In genomic region chr1:24112381-24113169, GRCh38 we compare ENCODE assay signal across 9 cellular contexts. TPM values are rescaled to one million over a fixed set of nuclear protein-coding genes. Genes with fewer than 3 reads are reported as not detected.
DNase-seq lines count a peak whose midpoint lies in the region; ATAC-seq and TF ChIP-seq lines count a peak whose summit lies in the region.
"Had no signal": no experiment of that assay in that cellular context is flagged by ENCODE, and none has a peak within 500 bp of the region (broad histone marks: within the 10 kb centered on the region; RNA-seq: fewer than 3 reads in every experiment).

No MANE protein-coding gene starts in this region.

- TF ChIP-seq CTCF in dorsolateral prefrontal cortex (IDR thresholded peaks at IDR 0.05 in 54 of 56, conservative IDR thresholded peaks at IDR 0.05 in 2 of 56; ENCODE audit: low read depth in 1 of 56, partially characterized antibody in 56 of 56) (peak in 46 of 56 donors; percentile 13 to 60 (median 38)), lung (IDR thresholded peaks at IDR 0.05; ENCODE audit: control extremely low read depth, extremely low read depth) (no peak)

- H3K4me3 ChIP-seq in dorsolateral prefrontal cortex (peak overlapping the region in 50 of 59 donors; percentile 4 to 56 (median 34)), lung (no peak overlapping the region)

- DNase-seq in NCI-H748 (lab: John Stamatoyannopoulos, UW; ENCODE audit: unreplicated experiment) (peak; percentile 1), NCI-H748 treated with DMSO at 0.1 percent for 48 hours (lab: John Stamatoyannopoulos, UW) (no peak), NCI-H128 (lab: John Stamatoyannopoulos, UW; ENCODE audit: unreplicated experiment) (peak; percentile 60), dorsolateral prefrontal cortex (peak in 8 of 10 donors; percentile 22 to 76 (median 62)), lung (ENCODE audit: low spot score) (peak; percentile 68)
- DNase-seq in activated CD4-positive, alpha-beta T cell treated with anti-CD3 and anti-CD28 coated beads for 1 hour, result peak; percentile 32
- DNase-seq in stimulated activated CD8-positive, alpha-beta memory T cell treated with anti-CD3 and anti-CD28 coated beads, Interleukin-15, amount 100 ng/mL, for 24 hours (ENCODE audit: low read depth), result peak; percentile 11

- WGBS in lung, 2 donors, result 38 to 43% methylated on average over 26 of the region's 26 CpGs

- H3K9me3 ChIP-seq in lung (ENCODE audit: control insufficient read depth in 2 of 2, insufficient read depth in 1 of 2, low read length in 1 of 2), result no peaks in the 10 kb centered on the region
- H3K9me3 ChIP-seq: neutrophil had no signal

- H3K27ac ChIP-seq in dorsolateral prefrontal cortex (no peak overlapping the region), lung (ENCODE audit: low read depth in 1 of 2, low read length in 1 of 2) (peak overlapping the region in 1 of 2 donors; percentile 90)
- H3K27ac ChIP-seq: neutrophil had no signal

- H3K36me3 ChIP-seq in lung (ENCODE audit: control insufficient read depth in 2 of 2, insufficient read depth in 2 of 2, low read length in 2 of 2), result no peaks in the 10 kb centered on the region
- H3K36me3 ChIP-seq: neutrophil had no signal

- ATAC-seq in lung (ENCODE audit: insufficient read depth, low FRiP score) (peak; percentile 75), GM18502 (IDR thresholded peaks at IDR 0.05; ENCODE audit: poor library complexity, unreplicated experiment) (no peak)

- H3K4me1 ChIP-seq in lung (ENCODE audit: control insufficient read depth in 2 of 2, insufficient read depth in 2 of 2, low read length in 2 of 2), result no peaks in the 10 kb centered on the region

- intact Hi-C loops in dorsolateral prefrontal cortex (cut with DNase I), result no loop called here

- H3K27me3 ChIP-seq in dorsolateral prefrontal cortex (peaks cover 0 to 24% (median 1%) of the 10 kb centered on the region in 45 donors), lung (ENCODE audit: control insufficient read depth, insufficient read depth) (no peaks in the 10 kb centered on the region)

RNA-seq across cellular contexts. Expression of gene MYOM3, which starts 0.6 kb away (rescaled TPM):
- total RNA-seq in dorsolateral prefrontal cortex, result under 1 TPM in 34 of 120 experiments, not detected in 86; 0.06 to 0.53 (median 0.14) TPM
- total RNA-seq in lung, result under 1 TPM; 0.11 to 0.55 TPM
- polyA plus RNA-seq in lung, result under 1 TPM; 0.09 to 0.10 TPM

RNA-seq across cellular contexts. Expression of gene IL22RA1, which starts 30.4 kb away (rescaled TPM):
- total RNA-seq in dorsolateral prefrontal cortex, result under 1 TPM in 15 of 120 experiments, not detected in 105; 0.11 to 0.34 (median 0.24) TPM
- total RNA-seq in lung, result 1 to 10 TPM in 1 of 2 donors, under 1 TPM in 1; 0.17 to 1.0 TPM
- under 1 TPM; 0.09 to 0.30 TPM for polyA plus RNA-seq in lung
